ENCODE assay signal across 12 cellular contexts in genomic region chr3:189512039-189512438, GRCh38.
DNase-seq lines count a peak whose midpoint lies in the region; ATAC-seq and TF ChIP-seq lines count a peak whose summit lies in the region.
"Had no signal": no experiment of that assay in that cellular context is flagged by ENCODE, and none has a peak within 500 bp of the region (broad histone marks: within the 10 kb centered on the region; RNA-seq: fewer than 3 reads in every experiment).

No MANE protein-coding gene starts in this region.

- peaks cover 3 to 54% (median 3%) of the 10 kb centered on the region in 3 donors for H3K4me1 ChIP-seq in esophagus squamous epithelium
- no peaks in the 10 kb centered on the region for H3K4me1 ChIP-seq in upper lobe of left lung
- H3K4me1 ChIP-seq: heart left ventricle had no signal

- peak overlapping the region; percentile 76 to 89 (median 79) for H3K27ac ChIP-seq in esophagus squamous epithelium
- H3K27ac ChIP-seq in upper lobe of left lung = no peak overlapping the region
- H3K27ac ChIP-seq: heart left ventricle had no signal

- 64 to 77% methylated on average over 1 of the region's 1 CpG for WGBS in esophagus squamous epithelium, 2 donors
- WGBS in upper lobe of left lung, 2 donors = 53 to 60% methylated on average over 1 of the region's 1 CpG

- H3K27me3 ChIP-seq in esophagus squamous epithelium (no peaks in the 10 kb centered on the region), upper lobe of left lung (no peaks in the 10 kb centered on the region)
- H3K27me3 ChIP-seq: heart left ventricle had no signal

- H3K4me3 ChIP-seq in esophagus squamous epithelium (no peak overlapping the region), upper lobe of left lung (no peak overlapping the region)
- H3K4me3 ChIP-seq: heart left ventricle had no signal

- no peak for TF ChIP-seq POLR2A in esophagus squamous epithelium (IDR thresholded peaks at IDR 0.05)
- TF ChIP-seq POLR2A in upper lobe of left lung (IDR thresholded peaks at IDR 0.05) = no peak

- TF ChIP-seq CTCF in esophagus squamous epithelium (IDR thresholded peaks at IDR 0.05) (no peak), upper lobe of left lung (IDR thresholded peaks at IDR 0.05) (no peak)

- H3K36me3 ChIP-seq in esophagus squamous epithelium (no peaks in the 10 kb centered on the region), upper lobe of left lung (no peaks in the 10 kb centered on the region)
- H3K36me3 ChIP-seq: heart left ventricle had no signal

- no peaks in the 10 kb centered on the region for H3K9me3 ChIP-seq in esophagus squamous epithelium
- H3K9me3 ChIP-seq in upper lobe of left lung = no peaks in the 10 kb centered on the region

- ATAC-seq in GM18858 (IDR thresholded peaks at IDR 0.05; ENCODE audit: unreplicated experiment) = peak; percentile 63
- ATAC-seq in HG02588 (IDR thresholded peaks at IDR 0.05; ENCODE audit: unreplicated experiment) = peak; percentile 65
- peak; percentile 69 for ATAC-seq in HG03558 (IDR thresholded peaks at IDR 0.05; ENCODE audit: extremely low read depth, unreplicated experiment)
- no peak for ATAC-seq in upper lobe of left lung (ENCODE audit: low FRiP score in 2 of 2)
- ATAC-seq: heart left ventricle; naive thymus-derived CD8-positive, alpha-beta T cell had no signal

- intact Hi-C loops in esophagus squamous epithelium (cut with DNase I) = no loop called here

- DNase-seq in esophagus squamous epithelium (lab: John Stamatoyannopoulos, UW) (no peak), upper lobe of left lung (no peak), OCI-M2 (lab: John Stamatoyannopoulos, UW; ENCODE audit: unreplicated experiment) (no peak), NCI-H1105 treated with DMSO at 0.1 percent for 48 hours (lab: John Stamatoyannopoulos, UW) (no peak)
- no peak for DNase-seq in stimulated activated CD4-positive, alpha-beta T cell treated with anti-CD3 and anti-CD28 coated beads, Interleukin-12 subunit alpha, Interleukin-12 subunit beta, amount 100 ng/mL, for 4 hours
- DNase-seq: EL; heart left ventricle; naive thymus-derived CD8-positive, alpha-beta T cell; Right ventricle myocardium superior had no signal

- no peak for TF ChIP-seq EP300 in upper lobe of left lung (IDR thresholded peaks at IDR 0.05)

Comparison
In these comparisons a context has a peak if more than half of its experiments do, and no peak if none do; other contexts are left out.
1. ATAC-seq: peak in GM18858 (single experiment), HG02588 (single experiment) and HG03558 (single experiment); none in upper lobe of left lung (0 of 2).
2. H3K27ac ChIP-seq: peak in esophagus squamous epithelium (4 of 4); none in upper lobe of left lung (0 of 4).